ENCODE assay signal across 13 cellular contexts in the genomic region with DNA sequence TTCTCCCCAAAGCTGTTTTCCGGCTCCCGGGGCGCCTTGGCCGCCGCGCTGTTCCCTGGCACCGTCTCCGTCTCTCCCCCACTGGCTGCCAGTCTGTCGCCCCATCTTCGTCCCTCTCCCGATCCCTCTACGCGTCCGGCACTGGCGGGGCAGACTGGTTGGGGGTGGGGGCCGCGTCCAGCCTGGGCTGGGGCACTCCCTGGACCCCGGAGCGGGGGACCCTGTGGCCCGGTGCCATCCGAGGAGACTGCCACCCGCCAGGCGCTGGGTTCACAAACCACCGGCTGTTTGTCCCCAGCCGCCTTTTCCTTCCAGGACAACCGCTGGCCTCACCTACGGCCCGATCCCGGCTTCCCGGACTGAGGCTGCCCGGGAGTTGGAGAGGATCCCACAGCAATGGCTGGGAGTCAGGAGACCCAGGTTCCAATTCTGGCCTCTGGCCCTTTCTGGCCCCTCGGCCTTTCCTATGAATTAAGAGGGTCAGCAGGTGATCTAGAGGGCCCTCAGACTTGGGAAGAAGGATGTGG. TPM values are rescaled to one million over a fixed set of nuclear protein-coding genes. Genes with fewer than 3 reads are reported as not detected.
DNase-seq lines count a peak whose midpoint lies in the region; ATAC-seq and TF ChIP-seq lines count a peak whose summit lies in the region.
"Had no signal": no experiment of that assay in that cellular context is flagged by ENCODE, and none has a peak within 500 bp of the region (broad histone marks: within the 10 kb centered on the region; RNA-seq: fewer than 3 reads in every experiment).

No MANE protein-coding gene starts in this region.

- no peak overlapping the region for H3K9ac ChIP-seq in smooth muscle cell (ENCODE audit: low read depth)

- no peaks in the 10 kb centered on the region for H3F3A ChIP-seq in smooth muscle cell (ENCODE audit: low read depth)

- no peaks in the 10 kb centered on the region for H3K79me2 ChIP-seq in smooth muscle cell (ENCODE audit: low read depth)

- TF ChIP-seq CTCF in smooth muscle cell (IDR thresholded peaks at IDR 0.05; ENCODE audit: borderline replicate concordance, insufficient read depth, poor library complexity, severe bottlenecking): no peak

- no peaks in the 10 kb centered on the region for H3K36me3 Mint-ChIP-seq in IgD-negative memory B cell
- peaks cover 3% of the 10 kb centered on the region for H3K36me3 Mint-ChIP-seq in effector memory CD8-positive, alpha-beta T cell (ENCODE audit: insufficient read depth)

- peak overlapping the region; percentile 98 for H3K4me2 ChIP-seq in smooth muscle cell

- no peaks in the 10 kb centered on the region for H3K36me3 ChIP-seq in smooth muscle cell (ENCODE audit: low read depth)
- H3K36me3 ChIP-seq: thyroid gland had no signal

- H3K27ac Mint-ChIP-seq in IgD-negative memory B cell: no peak overlapping the region
- H3K27ac Mint-ChIP-seq in effector memory CD8-positive, alpha-beta T cell: no peak overlapping the region

- H4K20me1 ChIP-seq in smooth muscle cell (ENCODE audit: low read depth): no peaks in the 10 kb centered on the region

- ATAC-seq in effector memory CD8-positive, alpha-beta T cell (replicated peaks): no peak
- ATAC-seq in GM21737 (IDR thresholded peaks at IDR 0.05; ENCODE audit: unreplicated experiment) (no peak), HG03108 (IDR thresholded peaks at IDR 0.05; ENCODE audit: unreplicated experiment) (no peak), HG03521 (IDR thresholded peaks at IDR 0.05; ENCODE audit: unreplicated experiment) (no peak)

- no peak overlapping the region for H3K27ac ChIP-seq in smooth muscle cell (ENCODE audit: low read depth)
- H3K27ac ChIP-seq: thyroid gland had no signal

- H3K9me3 Mint-ChIP-seq in IgD-negative memory B cell: no peaks in the 10 kb centered on the region
- no peaks in the 10 kb centered on the region for H3K9me3 Mint-ChIP-seq in effector memory CD8-positive, alpha-beta T cell

- H3K27me3 ChIP-seq in smooth muscle cell (ENCODE audit: low read depth): peaks cover 50% of the 10 kb centered on the region

- H3K4me1 Mint-ChIP-seq in IgD-negative memory B cell: peaks cover 0 to 10% (median 9%) of the 10 kb centered on the region in 3 donors
- peaks cover 10 to 12% of the 10 kb centered on the region in 2 donors for H3K4me1 Mint-ChIP-seq in effector memory CD8-positive, alpha-beta T cell (ENCODE audit: low read depth in 2 of 2)

- peak; percentile 30 for DNase-seq in NCI-H146 (lab: John Stamatoyannopoulos, UW)
- DNase-seq in NCI-H146 treated with DMSO at 0.1 percent for 48 hours (lab: John Stamatoyannopoulos, UW; ENCODE audit: unreplicated experiment): no peak
- DNase-seq in effector memory CD8-positive, alpha-beta T cell: no peak
- DNase-seq in smooth muscle cell (lab: John Stamatoyannopoulos, UW; ENCODE audit: unreplicated experiment): no peak
- DNase-seq: effector memory CD4-positive, alpha-beta T cell; glutamatergic neuron; thyroid gland had no signal

- H3K27me3 Mint-ChIP-seq in IgD-negative memory B cell: peaks cover 38% of the 10 kb centered on the region
- H3K27me3 Mint-ChIP-seq in effector memory CD8-positive, alpha-beta T cell: peaks cover 59 to 79% of the 10 kb centered on the region in 2 donors

- peak overlapping the region; percentile 69 for H3K4me3 ChIP-seq in smooth muscle cell

- no peak overlapping the region for H2AFZ ChIP-seq in smooth muscle cell (ENCODE audit: low read depth)

- WGBS in smooth muscle cell (ENCODE audit: low lambda C conversion rate): 16% methylated on average over 14 of the region's 32 CpGs

- no peaks in the 10 kb centered on the region for H3K9me3 ChIP-seq in smooth muscle cell (replicated peaks; ENCODE audit: low read depth)
- H3K9me3 ChIP-seq: thyroid gland had no signal

- peak overlapping the region in 3 of 4 donors; percentile 36 to 75 (median 65) for H3K4me3 Mint-ChIP-seq in IgD-negative memory B cell
- peak overlapping the region; percentile 49 to 56 for H3K4me3 Mint-ChIP-seq in effector memory CD8-positive, alpha-beta T cell

- peaks cover 9% of the 10 kb centered on the region for H3K4me1 ChIP-seq in smooth muscle cell (ENCODE audit: low read depth)

RNA-seq across cellular contexts. Expression of a gene that starts 1.0 kb away (rescaled TPM):
- polyA plus RNA-seq in IgD-negative memory B cell (not detected), smooth muscle cell (2.4 and 4.7 TPM in 2 replicates)
- total RNA-seq in smooth muscle cell: 1.3 and 1.8 TPM in 2 replicates

RNA-seq across cellular contexts. Expression of a gene that starts 43.5 kb away (rescaled TPM):
- polyA plus RNA-seq in IgD-negative memory B cell: not detected
- not detected in 2 replicates for total RNA-seq in smooth muscle cell
- 0.15 and 0.24 TPM in 2 replicates for polyA plus RNA-seq in smooth muscle cell
- total RNA-seq: LHCN-M2, renal cortical epithelial cell, thyroid gland had no signal
